In genomic region chr1:43650306-43650941, GRCh38 we compare ENCODE assay signal across 8 cellular contexts. TPM values are rescaled to one million over a fixed set of nuclear protein-coding genes. Genes with fewer than 3 reads are reported as not detected.
DNase-seq lines count a peak whose midpoint lies in the region; ATAC-seq and TF ChIP-seq lines count a peak whose summit lies in the region.

No MANE protein-coding gene starts in this region.

- H3K27me3 Mint-ChIP-seq in T-helper 17 cell = peaks cover 3% of the 10 kb centered on the region

- peak overlapping the region; percentile 96 for H3K27ac Mint-ChIP-seq in T-helper 17 cell

- DNase-seq in NCI-H1694 treated with DMSO at 0.1 percent for 48 hours (lab: John Stamatoyannopoulos, UW) (peak; percentile 97), T-helper 17 cell (peak; percentile 73 to 82 (median 75)), astrocyte of the cerebellum (ENCODE audit: low read depth) (peak; percentile 98), hippocampal formation (lab: John Stamatoyannopoulos, UW) (peak; percentile 93 to 96), renal cortical epithelial cell (ENCODE audit: low read depth) (peak; percentile 96), cortex of kidney (lab: John Stamatoyannopoulos, UW) (no peak)

- no peaks in the 10 kb centered on the region for H3K9me3 ChIP-seq in T-helper 17 cell (ENCODE audit: control insufficient read depth, low read length, poor library complexity, severe bottlenecking)

- H3K4me3 ChIP-seq in astrocyte of the cerebellum (ENCODE audit: low read depth, low read length) = peak overlapping the region; percentile 92

- peaks cover 27% of the 10 kb centered on the region for H3K4me1 Mint-ChIP-seq in T-helper 17 cell

- in situ Hi-C loops in astrocyte of the cerebellum (cut with HindIII; ENCODE audit: low sequenced_read_pairs) = no loop called here

- ATAC-seq in GM18502 (IDR thresholded peaks at IDR 0.05; ENCODE audit: poor library complexity, unreplicated experiment) (peak; percentile 73), HG02938 (IDR thresholded peaks at IDR 0.05; ENCODE audit: unreplicated experiment) (peak; percentile 55), T-helper 17 cell (peak; percentile 79)

- peaks cover 8% of the 10 kb centered on the region for H3K36me3 Mint-ChIP-seq in T-helper 17 cell (ENCODE audit: low read depth)

- H3K4me3 Mint-ChIP-seq in T-helper 17 cell = peak overlapping the region; percentile 97

- no peak for TF ChIP-seq CTCF in astrocyte of the cerebellum (IDR thresholded peaks at IDR 0.05; ENCODE audit: low read depth, low read length, missing control alignments)

RNA-seq across cellular contexts. Expression of gene KDM4A, which starts 0.5 kb away (rescaled TPM):
- total RNA-seq in T-helper 17 cell (10 to 100 TPM; 37.2 to 37.5 TPM), renal cortical epithelial cell (55.2 and 100 TPM in 2 replicates)

RNA-seq across cellular contexts. Expression of gene ST3GAL3, which starts 56.9 kb away (rescaled TPM):
- total RNA-seq in T-helper 17 cell = 10 to 100 TPM; 19.8 to 24.9 TPM
- 8.0 and 16.5 TPM in 2 replicates for total RNA-seq in renal cortical epithelial cell
